Comparison of ENCODE assay signal across 21 cellular contexts in the genomic region with DNA sequence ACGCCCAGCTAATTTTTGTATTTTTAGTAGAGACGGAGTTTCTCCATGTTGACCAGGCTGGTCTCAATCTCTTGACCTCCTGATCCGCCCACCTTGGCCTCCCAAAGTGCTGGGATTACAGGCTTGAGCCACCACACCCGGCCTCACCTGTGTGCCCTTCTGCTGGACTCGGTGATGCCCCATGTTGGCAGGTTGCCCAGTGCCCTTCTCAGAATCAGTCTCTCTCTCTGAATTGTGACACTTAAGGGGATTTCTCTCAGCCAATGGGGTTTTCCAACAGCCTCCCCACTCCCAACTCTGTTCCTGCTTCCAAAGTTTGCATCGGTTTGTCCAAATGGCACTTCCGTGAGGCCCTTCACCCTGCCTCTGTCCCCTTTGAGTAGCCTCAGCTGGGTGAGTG. TPM values are rescaled to one million over a fixed set of nuclear protein-coding genes. Genes with fewer than 3 reads are reported as not detected.
"Had no signal": no experiment of that assay in that cellular context is flagged by ENCODE, and none has a peak within 500 bp of the region (broad histone marks: within the 10 kb centered on the region; RNA-seq: fewer than 3 reads in every experiment).

No MANE protein-coding gene starts in this region.

- H3K27me3 ChIP-seq: colonic mucosa, esophagus squamous epithelium, uterus had no signal

- H3K27ac Mint-ChIP-seq: activated B cell treated with CpG ODN at 0.5 μM for 24 hours; activated CD4-positive, alpha-beta T cell treated with anti-CD3 and anti-CD28 coated beads, Interleukin-2, amount 10 ng/mL, durations not matched to agents 24 days and 14 days; activated naive CD8-positive, alpha-beta T cell treated with anti-CD3 and anti-CD28 coated beads for 36 hours; brain; memory B cell; naive thymus-derived CD8-positive, alpha-beta T cell; stimulated activated memory B cell treated with anti-CD40 and anti-IgM and Interleukin-4, amounts not matched to agents 10 μg/mL and 1 μg/mL and 100 μg/mL, for 72 hours had no signal

- H3K9me3 Mint-ChIP-seq: activated B cell treated with CpG ODN at 0.5 μM for 24 hours; activated CD4-positive, alpha-beta T cell treated with anti-CD3 and anti-CD28 coated beads, Interleukin-2, amount 10 ng/mL, durations not matched to agents 24 days and 14 days; activated naive CD8-positive, alpha-beta T cell treated with anti-CD3 and anti-CD28 coated beads for 36 hours; brain; memory B cell; naive thymus-derived CD8-positive, alpha-beta T cell; stimulated activated memory B cell treated with anti-CD40 and anti-IgM and Interleukin-4, amounts not matched to agents 10 μg/mL and 1 μg/mL and 100 μg/mL, for 72 hours had no signal

- FAIRE-seq: endometrium had no signal

- H3K36me3 Mint-ChIP-seq: brain; naive thymus-derived CD8-positive, alpha-beta T cell; stimulated activated memory B cell treated with anti-CD40 and anti-IgM and Interleukin-4, amounts not matched to agents 10 μg/mL and 1 μg/mL and 100 μg/mL, for 72 hours had no signal

- H3K4me3 ChIP-seq: colonic mucosa, esophagus squamous epithelium, left ventricle myocardium inferior, uterus had no signal

- H3K27ac ChIP-seq: colonic mucosa, left ventricle myocardium inferior, uterus had no signal

- H3K27me3 Mint-ChIP-seq: activated B cell treated with CpG ODN at 0.5 μM for 24 hours; activated CD4-positive, alpha-beta T cell treated with anti-CD3 and anti-CD28 coated beads, Interleukin-2, amount 10 ng/mL, durations not matched to agents 24 days and 14 days; activated naive CD8-positive, alpha-beta T cell treated with anti-CD3 and anti-CD28 coated beads for 36 hours; memory B cell; naive thymus-derived CD8-positive, alpha-beta T cell; stimulated activated memory B cell treated with anti-CD40 and anti-IgM and Interleukin-4, amounts not matched to agents 10 μg/mL and 1 μg/mL and 100 μg/mL, for 72 hours had no signal

- H3K4me1 ChIP-seq: colonic mucosa had no signal

- ATAC-seq: naive thymus-derived CD8-positive, alpha-beta T cell; stimulated activated memory B cell treated with anti-CD40 and anti-IgM and Interleukin-4, amounts not matched to agents 10 μg/mL and 1 μg/mL and 100 μg/mL, for 72 hours had no signal

- H3K36me3 ChIP-seq: colonic mucosa, esophagus squamous epithelium, left ventricle myocardium inferior, uterus had no signal

- DNase-seq: activated B cell treated with CpG ODN at 0.5 μM for 24 hours; activated CD4-positive, alpha-beta T cell treated with anti-CD3 and anti-CD28 coated beads, Interleukin-2, amount 10 ng/mL, durations not matched to agents 24 days and 14 days; activated effector memory CD4-positive, alpha-beta T cell treated with anti-CD3 and anti-CD28 coated beads, Interleukin-2, amount 50 U/mL, for 16 hours; activated naive CD8-positive, alpha-beta T cell treated with anti-CD3 and anti-CD28 coated beads for 36 hours; amygdala; central memory CD4-positive, alpha-beta T cell; colonic mucosa; esophagus squamous epithelium; hippocampal formation; left ventricle myocardium inferior; naive thymus-derived CD8-positive, alpha-beta T cell; retina; stimulated activated CD4-positive, alpha-beta T cell treated with anti-CD3 and anti-CD28 coated beads, Interleukin-2, amount 100 ng/mL, for 48 hours; T-helper 2 cell; uterus had no signal

- H3K4me3 Mint-ChIP-seq: activated B cell treated with CpG ODN at 0.5 μM for 24 hours; activated CD4-positive, alpha-beta T cell treated with anti-CD3 and anti-CD28 coated beads, Interleukin-2, amount 10 ng/mL, durations not matched to agents 24 days and 14 days; activated naive CD8-positive, alpha-beta T cell treated with anti-CD3 and anti-CD28 coated beads for 36 hours; memory B cell; naive thymus-derived CD8-positive, alpha-beta T cell; stimulated activated memory B cell treated with anti-CD40 and anti-IgM and Interleukin-4, amounts not matched to agents 10 μg/mL and 1 μg/mL and 100 μg/mL, for 72 hours had no signal

- H3K9me3 ChIP-seq: colonic mucosa, esophagus squamous epithelium, left ventricle myocardium inferior, uterus had no signal

RNA-seq across cellular contexts. Expression of a gene that starts 26.0 kb away (rescaled TPM):
- total RNA-seq: fibroblast of villous mesenchyme had no signal
- polyA plus RNA-seq: naive thymus-derived CD8-positive, alpha-beta T cell had no signal

RNA-seq across cellular contexts. Expression of a gene that starts 47.6 kb away (rescaled TPM):
- total RNA-seq: activated B cell treated with CpG ODN at 0.5 μM for 24 hours; activated CD4-positive, alpha-beta T cell treated with anti-CD3 and anti-CD28 coated beads, Interleukin-2, amount 10 ng/mL, durations not matched to agents 24 days and 14 days; colonic mucosa; esophagus squamous epithelium; fibroblast of villous mesenchyme; left ventricle myocardium inferior; mucosa of gallbladder; naive thymus-derived CD8-positive, alpha-beta T cell had no signal
- polyA plus RNA-seq: naive thymus-derived CD8-positive, alpha-beta T cell had no signal
